20 cellular contexts compared by ENCODE assay signal in the genomic region with DNA sequence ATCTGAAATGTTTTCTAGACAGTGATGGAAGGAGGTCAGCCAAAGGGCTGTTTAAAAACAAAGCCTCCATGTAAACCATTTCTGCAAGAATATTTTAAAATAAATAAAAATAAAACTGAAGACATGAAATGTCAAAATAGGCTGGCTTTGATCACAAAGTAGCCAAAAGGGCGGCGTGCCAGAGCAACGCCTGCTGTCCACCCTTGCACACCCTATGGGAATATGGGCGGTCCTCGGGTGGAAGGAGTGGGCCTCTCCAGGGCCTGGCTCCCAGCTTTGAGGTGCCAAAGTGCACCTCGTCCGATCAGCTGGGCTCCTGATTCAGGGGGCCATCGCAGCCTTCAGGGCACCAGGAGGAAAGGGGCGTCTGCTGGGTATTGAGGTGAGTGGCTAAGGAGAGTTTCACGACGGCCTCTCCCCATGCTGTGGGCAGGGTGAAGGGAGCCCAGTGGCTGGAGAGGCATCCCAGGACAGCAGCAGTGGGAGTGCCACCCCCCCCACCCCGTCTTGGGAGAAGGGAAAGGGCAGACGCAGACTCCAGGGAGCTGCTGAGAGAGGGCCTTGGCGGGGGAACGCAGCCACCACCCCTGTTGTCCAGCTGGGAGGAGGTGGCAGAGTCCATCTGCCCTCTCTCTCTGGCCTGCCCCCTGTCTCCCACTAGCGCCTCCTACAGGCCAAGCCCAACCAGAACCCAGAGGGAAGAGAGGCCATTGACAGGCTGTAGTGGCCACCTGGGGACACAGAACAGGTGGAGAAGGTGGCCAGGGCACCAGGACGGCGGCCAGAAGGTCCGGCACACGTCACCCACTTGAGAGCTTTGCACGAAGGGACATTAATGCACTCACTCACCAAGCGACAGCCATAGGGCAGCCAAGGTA. TPM values are rescaled to one million over a fixed set of nuclear protein-coding genes. Genes with fewer than 3 reads are reported as not detected.
DNase-seq lines count a peak whose midpoint lies in the region; ATAC-seq, FAIRE-seq and TF ChIP-seq lines count a peak whose summit lies in the region.
"Had no signal": no experiment of that assay in that cellular context is flagged by ENCODE, and none has a peak within 500 bp of the region (broad histone marks: within the 10 kb centered on the region; RNA-seq: fewer than 3 reads in every experiment).

No MANE protein-coding gene starts in this region.

- peaks cover 16% of the 10 kb centered on the region for H3K27me3 Mint-ChIP-seq in GM23338 (ENCODE audit: insufficient read depth, low read depth, poor library complexity)
- H3K27me3 Mint-ChIP-seq: activated CD4-positive, alpha-beta T cell treated with anti-CD3 and anti-CD28 coated beads, Interleukin-2, amount 10 ng/mL, durations not matched to agents 24 days and 14 days; activated naive CD8-positive, alpha-beta T cell had no signal

- no peaks in the 10 kb centered on the region for H3K36me3 ChIP-seq in BJ (ENCODE audit: control insufficient read depth, insufficient read depth, low read length)
- H3K36me3 ChIP-seq in GM23338 (ENCODE audit: insufficient read depth), result no peaks in the 10 kb centered on the region
- no peaks in the 10 kb centered on the region for H3K36me3 ChIP-seq in GM12878 (ENCODE audit: control insufficient read depth in 2 of 2, insufficient read depth in 2 of 2, low read length in 1 of 2)
- no peaks in the 10 kb centered on the region for H3K36me3 ChIP-seq in keratinocyte (ENCODE audit: control insufficient read depth in 2 of 2, extremely low read depth in 1 of 2, insufficient read depth in 2 of 2, low read length in 2 of 2)
- H3K36me3 ChIP-seq: breast epithelium had no signal

- H3K4me1 Mint-ChIP-seq in GM23338, result peaks cover 8% of the 10 kb centered on the region
- H3K4me1 Mint-ChIP-seq: activated CD4-positive, alpha-beta T cell treated with anti-CD3 and anti-CD28 coated beads, Interleukin-2, amount 10 ng/mL, durations not matched to agents 24 days and 14 days; CD4-positive, CD25-positive, alpha-beta regulatory T cell had no signal

- H3F3A ChIP-seq in GM23338 (replicated peaks; ENCODE audit: low read depth), result 0 out of 2 replicates have a peak, but pooled peaks cover 3% of the 10 kb centered on the region

- H3K27ac ChIP-seq in GM23338 (ENCODE audit: low read depth) (no peak overlapping the region), GM12878 (ENCODE audit: control insufficient read depth, insufficient read depth) (no peak overlapping the region), keratinocyte (ENCODE audit: control insufficient read depth, insufficient read depth, low read length) (no peak overlapping the region), caudate nucleus (ENCODE audit: low read depth, low read length) (no peak overlapping the region)

- RAD21 ChIA-PET in GM12878 (lab: Charles Lee; ENCODE audit: unreplicated experiment), result no interaction called here

- TF ChIP-seq CTCF in BJ (IDR thresholded peaks at IDR 0.05; ENCODE audit: insufficient read depth, low read depth, low read length) (0 out of 2 replicates have a peak, but pooled peaks have one; percentile 9), GM23338 (conservative IDR thresholded peaks at IDR 0.05; ENCODE audit: low read depth in 2 of 2) (peak; percentile 57 to 69), GM12878 (IDR thresholded peaks at IDR 0.05 in 2 of 3, conservative IDR thresholded peaks at IDR 0.05 in 1 of 3; ENCODE audit: control insufficient read depth in 2 of 3, extremely low read depth in 1 of 3, insufficient read depth in 1 of 3, low read depth in 3 of 3, low read length in 3 of 3) (peak in 2 of 3 experiments; percentile 14 to 26; a peak in 1 of 6 replicates), keratinocyte (optimal IDR thresholded peaks at IDR 0.05 in 1 of 3, IDR thresholded peaks at IDR 0.05 in 1 of 3, conservative IDR thresholded peaks at IDR 0.05 in 1 of 3; ENCODE audit: extremely low read depth in 1 of 3, insufficient read depth in 2 of 3, low read length in 3 of 3) (peak in 2 of 3 experiments; percentile 24 to 32)

- H3K4me1 ChIP-seq in GM23338 (ENCODE audit: insufficient read depth) (no peaks in the 10 kb centered on the region; the same call in 1 of the 2 replicates), GM12878 (ENCODE audit: control insufficient read depth, insufficient read depth, low read length) (no peaks in the 10 kb centered on the region), keratinocyte (ENCODE audit: control insufficient read depth, extremely low read depth, insufficient read depth, low read length) (no peaks in the 10 kb centered on the region)
- H3K4me1 ChIP-seq: breast epithelium had no signal

- WGBS in GM12878 (ENCODE audit: insufficient coverage, insufficient replicate concordance, low lambda C conversion rate, missing lambda C conversion rate), result 45% methylated on average over 21 of the region's 22 CpGs

- no peak overlapping the region for H2AFZ ChIP-seq in GM23338
- no peak overlapping the region for H2AFZ ChIP-seq in GM12878 (ENCODE audit: control insufficient read depth, low read depth, low read length)
- H2AFZ ChIP-seq in keratinocyte (ENCODE audit: control insufficient read depth, low read length), result no peak overlapping the region

- intact Hi-C loops in GM12878 (cut with micrococcal nuclease; ENCODE audit: unreplicated experiment), result no loop called here

- no peak for DNase-seq in BJ (ENCODE audit: low read depth)
- peak; percentile 27 for DNase-seq in GM23338 (ENCODE audit: low spot score)
- no peak for DNase-seq in GM12878 (ENCODE audit: low read depth, low spot score)
- no peak for DNase-seq in keratinocyte (ENCODE audit: low read depth, low spot score)
- DNase-seq in caudate nucleus (lab: John Stamatoyannopoulos, UW), result no peak
- DNase-seq in SHP77 treated with DMSO at 0.1 percent for 48 hours (lab: John Stamatoyannopoulos, UW), result no peak
- DNase-seq: activated CD4-positive, alpha-beta T cell treated with anti-CD3 and anti-CD28 coated beads, Interleukin-2, amount 10 ng/mL, durations not matched to agents 24 days and 14 days; activated T-cell treated with anti-CD3 and anti-CD28 coated beads, Interleukin-2, amount 50 U/mL, for 4 hours; CD4-positive, CD25-positive, alpha-beta regulatory T cell; effector memory CD4-positive, alpha-beta T cell; EL; mucosa of descending colon; NCI-H1048; NCI-H2171 treated with DMSO at 0.1 percent for 48 hours; stimulated activated CD4-positive, alpha-beta T cell treated with anti-CD3 and anti-CD28 coated beads, Interleukin-15, amount 100 ng/mL, for 24 hours had no signal

- no peak overlapping the region for H3K4me2 ChIP-seq in GM23338
- H3K4me2 ChIP-seq in GM12878 (ENCODE audit: control insufficient read depth, insufficient read depth), result no peak overlapping the region
- H3K4me2 ChIP-seq in keratinocyte (ENCODE audit: control insufficient read depth, extremely low read depth, insufficient read depth, low read depth, low read length), result no peak overlapping the region

- TF ChIP-seq RAD21 in GM12878 (IDR thresholded peaks at IDR 0.05; ENCODE audit: insufficient read depth, low read depth, low read length), result no peak

- H3K36me3 Mint-ChIP-seq in GM23338 (ENCODE audit: low read depth), result no peaks in the 10 kb centered on the region
- H3K36me3 Mint-ChIP-seq: activated naive CD8-positive, alpha-beta T cell; CD4-positive, CD25-positive, alpha-beta regulatory T cell had no signal

- H4K20me1 ChIP-seq in GM23338 (replicated peaks; ENCODE audit: insufficient read depth) (no peaks in the 10 kb centered on the region), GM12878 (ENCODE audit: control insufficient read depth, insufficient read depth) (no peaks in the 10 kb centered on the region), keratinocyte (ENCODE audit: control insufficient read depth, extremely low read depth, insufficient read depth, low read length) (no peaks in the 10 kb centered on the region)

- no peaks in the 10 kb centered on the region for H3K9me1 ChIP-seq in keratinocyte (ENCODE audit: control insufficient read depth, extremely low read depth, insufficient read depth, low read length)

- H3K4me3 ChIP-seq in BJ (ENCODE audit: low read depth, low read length), result no peak overlapping the region
- no peak overlapping the region for H3K4me3 ChIP-seq in GM23338
- H3K4me3 ChIP-seq in GM12878, result no peak overlapping the region
- H3K4me3 ChIP-seq in keratinocyte (ENCODE audit: control insufficient read depth in 2 of 3, extremely low read depth in 1 of 3, insufficient read depth in 2 of 3, low read depth in 1 of 3, low read length in 3 of 3), result no peak overlapping the region
- H3K4me3 ChIP-seq: breast epithelium, mucosa of descending colon had no signal

- in situ Hi-C loops in GM12878 (cut with MboI), result no loop called here

- no peak for TF ChIP-seq EP300 in GM12878 (IDR thresholded peaks at IDR 0.05; ENCODE audit: borderline replicate concordance in 1 of 2, control insufficient read depth in 1 of 2, low read depth in 2 of 2, low read length in 2 of 2)

- no peaks in the 10 kb centered on the region for H3K9me2 ChIP-seq in GM23338 (ENCODE audit: insufficient read depth)

- POLR2A ChIA-PET in BJ (lab: Charles Lee), result no interaction called here
- POLR2A ChIA-PET in GM12878 (lab: Charles Lee), result no interaction called here

- no peak for FAIRE-seq in GM12878 (lab: Jason Lieb, UNC)
- FAIRE-seq in keratinocyte (lab: Jason Lieb, UNC), result no peak
- FAIRE-seq: kidney had no signal

- dilution Hi-C loops in keratinocyte (cut with MboI; ENCODE audit: extremely low pct_ligation_motif_present, low sequenced_read_pairs), result no loop called here

- TF ChIP-seq POLR2A in GM12878 (IDR thresholded peaks at IDR 0.05; ENCODE audit: low read depth, low read length), result no peak

- H3K9ac ChIP-seq in GM12878 (ENCODE audit: control insufficient read depth, insufficient read depth, low read length), result no peak overlapping the region
- H3K9ac ChIP-seq in keratinocyte (ENCODE audit: control insufficient read depth, extremely low read depth, insufficient read depth, low read length), result no peak overlapping the region

- H3K9me3 ChIP-seq in GM12878 (replicated peaks; ENCODE audit: control insufficient read depth, insufficient read depth, low read length) (no peaks in the 10 kb centered on the region), keratinocyte (ENCODE audit: control insufficient read depth, low read depth, low read length) (no peaks in the 10 kb centered on the region)
- H3K9me3 ChIP-seq: breast epithelium, mucosa of descending colon had no signal

- H3K27me3 ChIP-seq in BJ (ENCODE audit: control insufficient read depth, insufficient read depth, low read length), result no peaks in the 10 kb centered on the region
- peaks cover 16% of the 10 kb centered on the region for H3K27me3 ChIP-seq in GM23338 (ENCODE audit: insufficient read depth)
- H3K27me3 ChIP-seq in GM12878 (replicated peaks in 1 of 2; ENCODE audit: control insufficient read depth in 2 of 2, insufficient read depth in 2 of 2, low read length in 1 of 2), result no peaks in the 10 kb centered on the region
- H3K27me3 ChIP-seq in keratinocyte (ENCODE audit: control insufficient read depth, extremely low read depth, insufficient read depth, low read length), result no peaks in the 10 kb centered on the region
- H3K27me3 ChIP-seq: breast epithelium had no signal

- CTCF ChIA-PET in BJ (lab: Yijun Ruan, JAX) (interaction anchor here (1.0 to 1.9 kb wide), 2 partner anchors 11 to 110 kb away, joined by 3 to 4 read pairs; no protein-coding TSS in a partner anchor), GM12878 (lab: Yijun Ruan, JAX) (interaction anchor here (1.6 kb wide), 1 partner anchor 14 kb away, joined by 4 read pairs; no protein-coding TSS in a partner anchor)

- H3K79me2 ChIP-seq in GM23338 (replicated peaks; ENCODE audit: insufficient read depth) (no peaks in the 10 kb centered on the region), GM12878 (ENCODE audit: control insufficient read depth, insufficient read depth, low read length) (no peaks in the 10 kb centered on the region), keratinocyte (ENCODE audit: control insufficient read depth, insufficient read depth, low read length) (no peaks in the 10 kb centered on the region)

- H3K27ac Mint-ChIP-seq in GM23338, result no peak overlapping the region
- H3K27ac Mint-ChIP-seq: activated CD4-positive, alpha-beta T cell treated with anti-CD3 and anti-CD28 coated beads, Interleukin-2, amount 10 ng/mL, durations not matched to agents 24 days and 14 days; activated naive CD8-positive, alpha-beta T cell; CD4-positive, CD25-positive, alpha-beta regulatory T cell had no signal

- H3K9me3 Mint-ChIP-seq in GM23338, result peaks cover 3% of the 10 kb centered on the region; the same call in 2 of the 3 replicates
- H3K9me3 Mint-ChIP-seq: activated CD4-positive, alpha-beta T cell treated with anti-CD3 and anti-CD28 coated beads, Interleukin-2, amount 10 ng/mL, durations not matched to agents 24 days and 14 days; activated T-cell treated with anti-CD3 and anti-CD28 coated beads, Interleukin-2, amount 50 U/mL, for 4 hours; CD4-positive, CD25-positive, alpha-beta regulatory T cell had no signal

- H3K4me3 Mint-ChIP-seq in GM23338, result no peak overlapping the region
- H3K4me3 Mint-ChIP-seq: activated CD4-positive, alpha-beta T cell treated with anti-CD3 and anti-CD28 coated beads, Interleukin-2, amount 10 ng/mL, durations not matched to agents 24 days and 14 days; activated naive CD8-positive, alpha-beta T cell; activated T-cell treated with anti-CD3 and anti-CD28 coated beads, Interleukin-2, amount 50 U/mL, for 4 hours; CD4-positive, CD25-positive, alpha-beta regulatory T cell had no signal

- ATAC-seq in GM23338 (no peak), GM12878 (no peak), HG02973 (IDR thresholded peaks at IDR 0.05; ENCODE audit: unreplicated experiment) (no peak), HG02981 (IDR thresholded peaks at IDR 0.05; ENCODE audit: unreplicated experiment) (no peak)
- ATAC-seq: activated T-cell treated with anti-CD3 and anti-CD28 coated beads, Interleukin-2, amount 50 U/mL, for 4 hours; mucosa of descending colon had no signal

- SMC1A ChIA-PET in GM12878 (lab: Charles Lee; ENCODE audit: uncharacterized antibody, unreplicated experiment), result no interaction called here

- no TSS peak for BruUV-seq in GM12878 (replicated peaks; lab: Mats Ljungman, UMichigan)

RNA-seq across cellular contexts. Expression of a gene that starts 5.7 kb away (rescaled TPM):
- polyA plus RNA-seq in BJ (2011; rRNA removed), result 1.2 and 2.9 TPM in 2 replicates
- 0.93 and 1.1 TPM in 2 replicates for polyA minus RNA-seq in BJ (2011; rRNA and poly(A)+ RNA removed)
- 2.5 and 3.3 TPM in 2 replicates for total RNA-seq in GM23338 (2014; rRNA removed; shearing (Covaris generic))
- 0.61 and 1.0 TPM in 2 replicates for polyA plus RNA-seq in GM23338 (2016; fragmentation: Nextera tagmentation; extraction: Ambion mirVana)
- not detected in 2 replicates for total RNA-seq in GM12878 (2013; cell fraction: nucleolus; rRNA removed)
- total RNA-seq in GM12878 (2014; rRNA removed), result not detected in 2 replicates
- total RNA-seq in GM12878 (2014; rRNA removed; fragmentation: Illumina TruSeq; extraction: Trizol), result not detected in 2 replicates
- total RNA-seq in GM12878 (2021), result not detected in 2 replicates
- polyA plus RNA-seq in GM12878 (2011; ENCODE audit: low read depth), result not detected
- polyA plus RNA-seq in GM12878 (2011; rRNA removed), result not detected in 2 replicates
- polyA plus RNA-seq in GM12878 (2011; cell fraction: cytosol; rRNA removed), result not detected in 2 replicates
- polyA plus RNA-seq in GM12878 (2011; cell fraction: nucleus; rRNA removed), result not detected in 2 replicates
- polyA plus RNA-seq in GM12878 (2012), result 0.11 TPM in 1 of 2 replicates, not detected in the other
- polyA plus RNA-seq in GM12878 (2014; fragmentation: Illumina TruSeq; extraction: Trizol), result not detected in 2 replicates
- polyA plus RNA-seq in GM12878 (2014; fragmentation: Nextera tagmentation; extraction: Ambion mirVana), result not detected
- not detected in 2 replicates for polyA plus RNA-seq in GM12878 (2014; rRNA removed)
- not detected for polyA plus RNA-seq in GM12878 (2016; fragmentation: Nextera tagmentation; extraction: Ambion mirVana)
- polyA minus RNA-seq in GM12878 (2011; rRNA and poly(A)+ RNA removed), result not detected in 2 replicates
- polyA minus RNA-seq in GM12878 (2011; cell fraction: cytosol; rRNA and poly(A)+ RNA removed), result not detected in 2 replicates
- polyA minus RNA-seq in GM12878 (2011; cell fraction: nucleus; rRNA and poly(A)+ RNA removed), result 0.24 TPM in 1 of 2 replicates, not detected in the other
- 0.14 to 0.28 TPM (median 0.27 TPM) in 3 replicates for polyA plus RNA-seq in keratinocyte
- not detected for polyA plus RNA-seq in keratinocyte (2011; ENCODE audit: low read depth)
- 0.17 and 0.27 TPM in 2 replicates for polyA plus RNA-seq in keratinocyte (2011; cell fraction: cytosol; rRNA removed)
- 0.23 and 0.71 TPM in 2 replicates for polyA plus RNA-seq in keratinocyte (2011; cell fraction: nucleus; rRNA removed)
- polyA plus RNA-seq in keratinocyte (2012; ENCODE audit: low replicate concordance), result 0.11 TPM in 2 replicates
- 0.10 TPM in 1 of 3 replicates, not detected in the others for polyA minus RNA-seq in keratinocyte
- not detected for polyA minus RNA-seq in keratinocyte (2011; cell fraction: cytosol; rRNA and poly(A)+ RNA removed)
- 0.63 TPM in 1 of 2 replicates, not detected in the other for polyA minus RNA-seq in keratinocyte (2011; cell fraction: nucleus; rRNA and poly(A)+ RNA removed)
- total RNA-seq: CD4-positive, CD25-positive, alpha-beta regulatory T cell had no signal

RNA-seq across cellular contexts. Expression of a gene that starts 14.6 kb away (rescaled TPM):
- polyA plus RNA-seq in BJ (2011; rRNA removed), result 0.29 and 0.58 TPM in 2 replicates
- polyA minus RNA-seq in BJ (2011; rRNA and poly(A)+ RNA removed), result 0.57 and 1.6 TPM in 2 replicates
- 0.07 TPM in 1 of 2 replicates, not detected in the other for total RNA-seq in GM23338 (2014; rRNA removed; shearing (Covaris generic))
- polyA plus RNA-seq in GM23338 (2016; fragmentation: Nextera tagmentation; extraction: Ambion mirVana), result not detected in 2 replicates
- total RNA-seq in GM12878 (2013; cell fraction: nucleolus; rRNA removed), result 0.12 and 0.13 TPM in 2 replicates
- 0.05 TPM in 1 of 2 replicates, not detected in the other for total RNA-seq in GM12878 (2014; rRNA removed)
- total RNA-seq in GM12878 (2014; rRNA removed; fragmentation: Illumina TruSeq; extraction: Trizol), result not detected in 2 replicates
- total RNA-seq in GM12878 (2021), result 0.05 TPM in 1 of 2 replicates, not detected in the other
- not detected for polyA plus RNA-seq in GM12878 (2011; ENCODE audit: low read depth)
- not detected in 2 replicates for polyA plus RNA-seq in GM12878 (2011; rRNA removed)
- not detected in 2 replicates for polyA plus RNA-seq in GM12878 (2011; cell fraction: cytosol; rRNA removed)
- polyA plus RNA-seq in GM12878 (2011; cell fraction: nucleus; rRNA removed), result 0.09 TPM in 1 of 2 replicates, not detected in the other
- 0.03 TPM in 1 of 2 replicates, not detected in the other for polyA plus RNA-seq in GM12878 (2012)
- not detected in 2 replicates for polyA plus RNA-seq in GM12878 (2014; fragmentation: Illumina TruSeq; extraction: Trizol)
- polyA plus RNA-seq in GM12878 (2014; fragmentation: Nextera tagmentation; extraction: Ambion mirVana), result not detected
- not detected in 2 replicates for polyA plus RNA-seq in GM12878 (2014; rRNA removed)
- polyA plus RNA-seq in GM12878 (2016; fragmentation: Nextera tagmentation; extraction: Ambion mirVana), result under 1 TPM in 1 of 2 experiments, not detected in 1; 0.03 TPM
- not detected in 2 replicates for polyA minus RNA-seq in GM12878 (2011; rRNA and poly(A)+ RNA removed)
- not detected in 2 replicates for polyA minus RNA-seq in GM12878 (2011; cell fraction: cytosol; rRNA and poly(A)+ RNA removed)
- not detected in 2 replicates for polyA minus RNA-seq in GM12878 (2011; cell fraction: nucleus; rRNA and poly(A)+ RNA removed)
- not detected in 3 replicates for polyA plus RNA-seq in keratinocyte
- not detected for polyA plus RNA-seq in keratinocyte (2011; ENCODE audit: low read depth)
- not detected in 2 replicates for polyA plus RNA-seq in keratinocyte (2011; cell fraction: cytosol; rRNA removed)
- polyA plus RNA-seq in keratinocyte (2011; cell fraction: nucleus; rRNA removed), result 0.03 TPM in 1 of 2 replicates, not detected in the other
- polyA plus RNA-seq in keratinocyte (2012; ENCODE audit: low replicate concordance), result not detected in 2 replicates
- not detected in 3 replicates for polyA minus RNA-seq in keratinocyte
- not detected for polyA minus RNA-seq in keratinocyte (2011; cell fraction: cytosol; rRNA and poly(A)+ RNA removed)
- not detected in 2 replicates for polyA minus RNA-seq in keratinocyte (2011; cell fraction: nucleus; rRNA and poly(A)+ RNA removed)
- total RNA-seq: activated CD4-positive, alpha-beta T cell treated with anti-CD3 and anti-CD28 coated beads, Interleukin-2, amount 10 ng/mL, durations not matched to agents 24 days and 14 days; activated T-cell treated with anti-CD3 and anti-CD28 coated beads, Interleukin-2, amount 50 U/mL, for 4 hours; CD4-positive, CD25-positive, alpha-beta regulatory T cell had no signal
- polyA plus RNA-seq: CD4-positive, CD25-positive, alpha-beta regulatory T cell had no signal

RNA-seq across cellular contexts. Expression of a gene that starts 50.4 kb away (rescaled TPM):
- polyA plus RNA-seq in BJ (2011; rRNA removed) (28.4 and 31.1 TPM in 2 replicates), GM23338 (2016; fragmentation: Nextera tagmentation; extraction: Ambion mirVana) (35.9 and 36.3 TPM in 2 replicates), GM12878 (2011; rRNA removed) (39.2 and 46.5 TPM in 2 replicates), GM12878 (2014; fragmentation: Illumina TruSeq; extraction: Trizol) (23.7 and 30.2 TPM in 2 replicates), GM12878 (2014; fragmentation: Nextera tagmentation; extraction: Ambion mirVana) (10 to 100 TPM in 1 of 2 experiments, 1 to 10 TPM in 1; 4.2 to 11.2 TPM), GM12878 (2014; rRNA removed) (55.8 and 65.3 TPM in 2 replicates), GM12878 (2016; fragmentation: Nextera tagmentation; extraction: Ambion mirVana) (10 to 100 TPM; 63.8 to 64.8 TPM), keratinocyte (30.6 to 39.1 TPM (median 37.5 TPM) in 3 replicates)
- 13.3 and 14.8 TPM in 2 replicates for polyA minus RNA-seq in BJ (2011; rRNA and poly(A)+ RNA removed)
- total RNA-seq in GM23338 (2014; rRNA removed; shearing (Covaris generic)), result 17.0 and 29.7 TPM in 2 replicates
- 79.6 and 82.1 TPM in 2 replicates for total RNA-seq in GM12878 (2013; cell fraction: nucleolus; rRNA removed)
- total RNA-seq in GM12878 (2014; rRNA removed) (30.2 and 30.8 TPM in 2 replicates), GM12878 (2014; rRNA removed; fragmentation: Illumina TruSeq; extraction: Trizol) (22.9 and 24.0 TPM in 2 replicates), GM12878 (2021) (42.2 and 44.5 TPM in 2 replicates)
- 15.1 TPM for polyA plus RNA-seq in GM12878 (2011; ENCODE audit: low read depth)
- polyA plus RNA-seq in GM12878 (2011; cell fraction: cytosol; rRNA removed), result 33.9 and 48.0 TPM in 2 replicates
- polyA plus RNA-seq in GM12878 (2011; cell fraction: nucleus; rRNA removed), result 84.1 and 110 TPM in 2 replicates
- 23.5 and 26.6 TPM in 2 replicates for polyA plus RNA-seq in GM12878 (2012)
- polyA minus RNA-seq in GM12878 (2011; rRNA and poly(A)+ RNA removed), result 35.7 and 40.7 TPM in 2 replicates
- 9.7 and 12.7 TPM in 2 replicates for polyA minus RNA-seq in GM12878 (2011; cell fraction: cytosol; rRNA and poly(A)+ RNA removed)
- polyA minus RNA-seq in GM12878 (2011; cell fraction: nucleus; rRNA and poly(A)+ RNA removed), result 30.6 and 68.0 TPM in 2 replicates
- 18.1 TPM for polyA plus RNA-seq in keratinocyte (2011; ENCODE audit: low read depth)
- 22.5 and 23.0 TPM in 2 replicates for polyA plus RNA-seq in keratinocyte (2011; cell fraction: cytosol; rRNA removed)
- 56.4 and 62.5 TPM in 2 replicates for polyA plus RNA-seq in keratinocyte (2011; cell fraction: nucleus; rRNA removed)
- 27.6 and 34.0 TPM in 2 replicates for polyA plus RNA-seq in keratinocyte (2012; ENCODE audit: low replicate concordance)
- polyA minus RNA-seq in keratinocyte, result 13.5 to 31.6 TPM (median 18.7 TPM) in 3 replicates
- 10.6 TPM for polyA minus RNA-seq in keratinocyte (2011; cell fraction: cytosol; rRNA and poly(A)+ RNA removed)
- 15.0 and 22.2 TPM in 2 replicates for polyA minus RNA-seq in keratinocyte (2011; cell fraction: nucleus; rRNA and poly(A)+ RNA removed)

RNA-seq across cellular contexts. Expression of a gene that starts 52.9 kb away (rescaled TPM):
- polyA plus RNA-seq in BJ (2011; rRNA removed), result 1.3 and 2.1 TPM in 2 replicates
- polyA minus RNA-seq in BJ (2011; rRNA and poly(A)+ RNA removed), result 0.87 and 2.5 TPM in 2 replicates
- 3.1 and 4.3 TPM in 2 replicates for total RNA-seq in GM23338 (2014; rRNA removed; shearing (Covaris generic))
- polyA plus RNA-seq in GM23338 (2016; fragmentation: Nextera tagmentation; extraction: Ambion mirVana), result 0.44 and 0.71 TPM in 2 replicates
- total RNA-seq in GM12878 (2013; cell fraction: nucleolus; rRNA removed), result 3.3 and 4.0 TPM in 2 replicates
- total RNA-seq in GM12878 (2014; rRNA removed), result 0.49 and 0.56 TPM in 2 replicates
- total RNA-seq in GM12878 (2014; rRNA removed; fragmentation: Illumina TruSeq; extraction: Trizol), result 0.14 and 0.18 TPM in 2 replicates
- total RNA-seq in GM12878 (2021), result 0.32 and 0.41 TPM in 2 replicates
- 0.07 TPM for polyA plus RNA-seq in GM12878 (2011; ENCODE audit: low read depth)
- 0.56 and 0.94 TPM in 2 replicates for polyA plus RNA-seq in GM12878 (2011; rRNA removed)
- 1.6 and 2.2 TPM in 2 replicates for polyA plus RNA-seq in GM12878 (2011; cell fraction: cytosol; rRNA removed)
- 6.6 and 6.9 TPM in 2 replicates for polyA plus RNA-seq in GM12878 (2011; cell fraction: nucleus; rRNA removed)
- polyA plus RNA-seq in GM12878 (2012), result 0.38 and 0.48 TPM in 2 replicates
- polyA plus RNA-seq in GM12878 (2014; fragmentation: Illumina TruSeq; extraction: Trizol), result 0.12 TPM in 1 of 2 replicates, not detected in the other
- not detected for polyA plus RNA-seq in GM12878 (2014; fragmentation: Nextera tagmentation; extraction: Ambion mirVana)
- 0.36 and 0.39 TPM in 2 replicates for polyA plus RNA-seq in GM12878 (2014; rRNA removed)
- polyA plus RNA-seq in GM12878 (2016; fragmentation: Nextera tagmentation; extraction: Ambion mirVana), result under 1 TPM in 1 of 2 experiments, not detected in 1; 0.05 TPM
- 0.15 and 0.62 TPM in 2 replicates for polyA minus RNA-seq in GM12878 (2011; rRNA and poly(A)+ RNA removed)
- 0.94 TPM in 1 of 2 replicates, not detected in the other for polyA minus RNA-seq in GM12878 (2011; cell fraction: cytosol; rRNA and poly(A)+ RNA removed)
- polyA minus RNA-seq in GM12878 (2011; cell fraction: nucleus; rRNA and poly(A)+ RNA removed), result 0.60 and 0.77 TPM in 2 replicates
- 0.14 to 0.19 TPM (median 0.16 TPM) in 3 replicates for polyA plus RNA-seq in keratinocyte
- not detected for polyA plus RNA-seq in keratinocyte (2011; ENCODE audit: low read depth)
- 0.04 and 0.16 TPM in 2 replicates for polyA plus RNA-seq in keratinocyte (2011; cell fraction: cytosol; rRNA removed)
- polyA plus RNA-seq in keratinocyte (2011; cell fraction: nucleus; rRNA removed), result 0.09 and 0.19 TPM in 2 replicates
- polyA plus RNA-seq in keratinocyte (2012; ENCODE audit: low replicate concordance), result 0.03 and 0.28 TPM in 2 replicates
- polyA minus RNA-seq in keratinocyte, result 0.13 to 0.20 TPM (median 0.20 TPM) in 3 replicates
- polyA minus RNA-seq in keratinocyte (2011; cell fraction: cytosol; rRNA and poly(A)+ RNA removed), result 0.58 TPM
- polyA minus RNA-seq in keratinocyte (2011; cell fraction: nucleus; rRNA and poly(A)+ RNA removed), result 0.21 TPM in 1 of 2 replicates, not detected in the other
- total RNA-seq: CD4-positive, CD25-positive, alpha-beta regulatory T cell had no signal
- polyA plus RNA-seq: CD4-positive, CD25-positive, alpha-beta regulatory T cell had no signal

Comparison
In these comparisons a context has a peak if more than half of its experiments do, and no peak if none do; other contexts are left out.
1. CTCF ChIP-seq: peak in every context shown above with its lines; median percentile 63 in GM23338; 28 in keratinocyte; 20 in GM12878; 9 in BJ.